Comparison of ENCODE assay signal across 1 cellular context in the genomic region with DNA sequence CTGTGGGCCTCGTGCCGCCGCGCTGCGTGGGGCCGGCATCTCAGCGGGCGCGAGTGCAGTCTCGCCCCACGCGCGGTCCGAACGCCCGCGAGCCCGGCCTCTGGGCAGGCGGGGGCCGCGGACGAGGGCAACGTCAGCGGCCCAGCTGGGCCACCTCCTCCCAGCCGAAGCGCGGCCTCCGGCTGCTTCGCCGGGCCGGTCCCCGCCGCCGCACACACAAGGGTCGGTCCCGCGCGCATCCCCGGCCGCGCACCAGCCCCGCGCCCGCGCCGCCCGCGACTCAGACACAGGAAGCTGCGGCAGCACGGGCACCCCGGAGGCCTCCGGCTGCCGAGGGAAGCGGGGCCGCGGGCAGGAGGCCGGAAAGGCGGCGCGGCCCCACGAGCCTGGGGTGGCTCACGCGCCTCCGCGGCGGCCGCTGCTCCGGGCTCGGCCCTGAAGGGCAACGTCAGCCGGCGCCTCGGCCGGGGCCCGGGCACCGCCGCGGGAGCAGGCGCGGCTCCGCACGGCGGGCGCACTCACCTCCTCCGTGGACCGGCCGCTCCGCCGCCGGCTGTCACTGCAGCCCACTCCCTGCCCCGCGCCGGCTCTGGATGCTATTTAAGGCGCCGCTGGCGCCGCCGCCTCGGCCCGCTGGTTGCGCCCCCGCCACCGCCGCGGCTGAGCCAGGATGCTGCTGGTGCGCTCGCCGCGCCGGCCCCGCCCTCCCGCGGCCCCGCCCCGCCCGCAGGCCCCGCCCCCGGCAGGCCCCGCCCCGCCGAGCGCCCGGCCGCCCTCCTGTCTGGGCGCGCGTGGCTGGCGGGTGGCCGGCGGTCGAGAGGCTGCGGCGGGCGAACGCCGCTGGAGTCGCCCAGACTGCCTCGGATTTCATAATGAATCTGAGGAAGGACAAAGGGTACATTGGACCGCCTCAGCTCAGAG.
A peak's percentile ranks its signal among the peaks of the same experiment; 100 is the strongest.
TF ChIP-seq lines count a peak whose summit lies in the region.

A gene with protein sequence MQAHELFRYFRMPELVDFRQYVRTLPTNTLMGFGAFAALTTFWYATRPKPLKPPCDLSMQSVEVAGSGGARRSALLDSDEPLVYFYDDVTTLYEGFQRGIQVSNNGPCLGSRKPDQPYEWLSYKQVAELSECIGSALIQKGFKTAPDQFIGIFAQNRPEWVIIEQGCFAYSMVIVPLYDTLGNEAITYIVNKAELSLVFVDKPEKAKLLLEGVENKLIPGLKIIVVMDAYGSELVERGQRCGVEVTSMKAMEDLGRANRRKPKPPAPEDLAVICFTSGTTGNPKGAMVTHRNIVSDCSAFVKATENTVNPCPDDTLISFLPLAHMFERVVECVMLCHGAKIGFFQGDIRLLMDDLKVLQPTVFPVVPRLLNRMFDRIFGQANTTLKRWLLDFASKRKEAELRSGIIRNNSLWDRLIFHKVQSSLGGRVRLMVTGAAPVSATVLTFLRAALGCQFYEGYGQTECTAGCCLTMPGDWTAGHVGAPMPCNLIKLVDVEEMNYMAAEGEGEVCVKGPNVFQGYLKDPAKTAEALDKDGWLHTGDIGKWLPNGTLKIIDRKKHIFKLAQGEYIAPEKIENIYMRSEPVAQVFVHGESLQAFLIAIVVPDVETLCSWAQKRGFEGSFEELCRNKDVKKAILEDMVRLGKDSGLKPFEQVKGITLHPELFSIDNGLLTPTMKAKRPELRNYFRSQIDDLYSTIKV (minus strand): TSS at position 575 of the 921 bp plus-strand sequence. CDS start 22,454 bp downstream, outside the sequence.

TF ChIP-seq in neural cell, 6 proteins besides CTCF, POLR2A, EP300 and RAD21 (continued from another document):
- TF ChIP-seq TAF1 (IDR thresholded peaks at IDR 0.05; ENCODE audit: low read depth) = no peak
- peak; percentile 33 for TF ChIP-seq POLR2AphosphoS5 (IDR thresholded peaks at IDR 0.05)
- TF ChIP-seq SMC3 (conservative IDR thresholded peaks at IDR 0.05; ENCODE audit: poor library complexity) = no peak
- TF ChIP-seq EZH2 (IDR thresholded peaks at IDR 0.05; ENCODE audit: borderline replicate concordance, insufficient read depth, low read length, poor library complexity, severe bottlenecking) = no peak
